Comparison of ENCODE assay signal across 9 cellular contexts in genomic region chr10:97673736-97674525, GRCh38. TPM values are rescaled to one million over a fixed set of nuclear protein-coding genes. Genes with fewer than 3 reads are reported as not detected.
A peak's percentile ranks its signal among the peaks of the same experiment; 100 is the strongest.
DNase-seq lines count a peak whose midpoint lies in the region; ATAC-seq lines count a peak whose summit lies in the region.
"Had no signal": no experiment of that assay in that cellular context is flagged by ENCODE, and none has a peak within 500 bp of the region (broad histone marks: within the 10 kb centered on the region; RNA-seq: fewer than 3 reads in every experiment).

No MANE protein-coding gene starts in this region.

- POLR2A ChIA-PET in activated CD4-positive, alpha-beta memory T cell treated with anti-CD3 and anti-CD28 coated beads, Interleukin-2, amount 10 ng/mL, durations not matched to agents 7 days and 5 days (lab: Charles Lee): interaction anchor here (0.7 to 1.0 kb wide), 4 partner anchors 13 to 63 kb away, joined by 3 read pairs; partner anchors contain the start of genes AVPI1 and ZFYVE27

- peaks cover 17% of the 10 kb centered on the region for H3K4me1 Mint-ChIP-seq in activated CD4-positive, alpha-beta memory T cell treated with anti-CD3 and anti-CD28 coated beads, Interleukin-2, amount 10 ng/mL, durations not matched to agents 7 days and 5 days

- CTCF ChIA-PET in activated CD4-positive, alpha-beta memory T cell treated with anti-CD3 and anti-CD28 coated beads, Interleukin-2, amount 10 ng/mL, durations not matched to agents 7 days and 5 days (lab: Charles Lee): interaction anchor here (1.3 to 3.7 kb wide), 2 partner anchors 8 to 13 kb away, joined by 3 to 25 read pairs; partner anchors contain the start of gene AVPI1

- H3K36me3 Mint-ChIP-seq in activated CD4-positive, alpha-beta memory T cell treated with anti-CD3 and anti-CD28 coated beads, Interleukin-2, amount 10 ng/mL, durations not matched to agents 7 days and 5 days (ENCODE audit: low read depth): peaks cover 27% of the 10 kb centered on the region

- no peaks in the 10 kb centered on the region for H3K9me3 Mint-ChIP-seq in activated CD4-positive, alpha-beta memory T cell treated with anti-CD3 and anti-CD28 coated beads, Interleukin-2, amount 10 ng/mL, durations not matched to agents 7 days and 5 days

- ATAC-seq in HG03565 (IDR thresholded peaks at IDR 0.05; ENCODE audit: unreplicated experiment) (no peak), HG03457 (IDR thresholded peaks at IDR 0.05; ENCODE audit: unreplicated experiment) (no peak)

- H3K27ac Mint-ChIP-seq in activated CD4-positive, alpha-beta memory T cell treated with anti-CD3 and anti-CD28 coated beads, Interleukin-2, amount 10 ng/mL, durations not matched to agents 7 days and 5 days: peak overlapping the region; percentile 11

- H3K27me3 Mint-ChIP-seq in activated CD4-positive, alpha-beta memory T cell treated with anti-CD3 and anti-CD28 coated beads, Interleukin-2, amount 10 ng/mL, durations not matched to agents 7 days and 5 days: no peaks in the 10 kb centered on the region

- DNase-seq in Ammon's horn (ENCODE audit: low spot score) (peak; percentile 58), HT1080 (ENCODE audit: low read depth) (peak; percentile 80), kidney tubule cell (ENCODE audit: low spot score) (peak; percentile 83), GM19238 (ENCODE audit: insufficient read length, low spot score) (no peak), NCI-H1694 (lab: John Stamatoyannopoulos, UW) (no peak)
- DNase-seq in activated CD4-positive, alpha-beta memory T cell treated with anti-CD3 and anti-CD28 coated beads, Interleukin-2, amount 10 ng/mL, durations not matched to agents 7 days and 5 days: peak; percentile 30
- DNase-seq: tibial artery had no signal

- no peak overlapping the region for H3K4me3 Mint-ChIP-seq in activated CD4-positive, alpha-beta memory T cell treated with anti-CD3 and anti-CD28 coated beads, Interleukin-2, amount 10 ng/mL, durations not matched to agents 7 days and 5 days

RNA-seq across cellular contexts. Expression of gene AVPI1, which starts 13.1 kb away (rescaled TPM):
- 27.4 and 34.9 TPM in 2 replicates for total RNA-seq in HT1080 (2014; rRNA removed; shearing (Covaris generic))
- 14.5 and 16.8 TPM in 2 replicates for polyA plus RNA-seq in HT1080 (2015; cell fraction: cytosol; rRNA removed)
- polyA plus RNA-seq in HT1080 (2015; cell fraction: nucleus; rRNA removed): 8.9 and 12.3 TPM in 2 replicates
- 1 to 10 TPM; 1.8 to 1.9 TPM for total RNA-seq in activated CD4-positive, alpha-beta memory T cell treated with anti-CD3 and anti-CD28 coated beads, Interleukin-2, amount 10 ng/mL, durations not matched to agents 7 days and 5 days

RNA-seq across cellular contexts. Expression of gene PI4K2A, which starts 33.5 kb away (rescaled TPM):
- total RNA-seq in HT1080 (2014; rRNA removed; shearing (Covaris generic)): 19.8 and 20.5 TPM in 2 replicates
- 17.1 and 18.3 TPM in 2 replicates for polyA plus RNA-seq in HT1080 (2015; cell fraction: cytosol; rRNA removed)
- 16.7 and 19.4 TPM in 2 replicates for polyA plus RNA-seq in HT1080 (2015; cell fraction: nucleus; rRNA removed)
- total RNA-seq in activated CD4-positive, alpha-beta memory T cell treated with anti-CD3 and anti-CD28 coated beads, Interleukin-2, amount 10 ng/mL, durations not matched to agents 7 days and 5 days: 10 to 100 TPM; 13.3 TPM

RNA-seq across cellular contexts. Expression of gene MARVELD1, which starts 39.6 kb away (rescaled TPM):
- 40.5 and 48.1 TPM in 2 replicates for total RNA-seq in HT1080 (2014; rRNA removed; shearing (Covaris generic))
- 63.4 and 64.3 TPM in 2 replicates for polyA plus RNA-seq in HT1080 (2015; cell fraction: cytosol; rRNA removed)
- polyA plus RNA-seq in HT1080 (2015; cell fraction: nucleus; rRNA removed): 45.5 and 52.2 TPM in 2 replicates
- 1 to 10 TPM; 2.5 to 2.7 TPM for total RNA-seq in activated CD4-positive, alpha-beta memory T cell treated with anti-CD3 and anti-CD28 coated beads, Interleukin-2, amount 10 ng/mL, durations not matched to agents 7 days and 5 days

RNA-seq across cellular contexts. Expression of gene MORN4, which starts 40.6 kb away (rescaled TPM):
- 1.9 and 3.6 TPM in 2 replicates for total RNA-seq in HT1080 (2014; rRNA removed; shearing (Covaris generic))
- 12.6 and 13.8 TPM in 2 replicates for polyA plus RNA-seq in HT1080 (2015; cell fraction: cytosol; rRNA removed)
- 6.4 and 11.0 TPM in 2 replicates for polyA plus RNA-seq in HT1080 (2015; cell fraction: nucleus; rRNA removed)
- 1 to 10 TPM; 2.6 to 4.3 TPM for total RNA-seq in activated CD4-positive, alpha-beta memory T cell treated with anti-CD3 and anti-CD28 coated beads, Interleukin-2, amount 10 ng/mL, durations not matched to agents 7 days and 5 days

Comparison
In these comparisons a context has a peak if more than half of its experiments do, and no peak if none do; other contexts are left out.
1. DNase-seq: peak in Ammon's horn (single experiment), HT1080 (single experiment), activated CD4-positive, alpha-beta memory T cell treated with anti-CD3 and anti-CD28 coated beads, Interleukin-2, amount 10 ng/mL, durations not matched to agents 7 days and 5 days (single experiment) and kidney tubule cell (single experiment); none in GM19238 (single experiment) and NCI-H1694 (single experiment).
2. RNA of gene MARVELD1, which starts 39.6 kb away (total RNA-seq): 40.5 to 48.1 TPM in HT1080; 2.5 to 2.7 TPM in activated CD4-positive, alpha-beta memory T cell treated with anti-CD3 and anti-CD28 coated beads, Interleukin-2, amount 10 ng/mL, durations not matched to agents 7 days and 5 days; every median in the first group is over 10 times any median in the second.